8 cellular contexts compared by ENCODE assay signal in the genomic region with DNA sequence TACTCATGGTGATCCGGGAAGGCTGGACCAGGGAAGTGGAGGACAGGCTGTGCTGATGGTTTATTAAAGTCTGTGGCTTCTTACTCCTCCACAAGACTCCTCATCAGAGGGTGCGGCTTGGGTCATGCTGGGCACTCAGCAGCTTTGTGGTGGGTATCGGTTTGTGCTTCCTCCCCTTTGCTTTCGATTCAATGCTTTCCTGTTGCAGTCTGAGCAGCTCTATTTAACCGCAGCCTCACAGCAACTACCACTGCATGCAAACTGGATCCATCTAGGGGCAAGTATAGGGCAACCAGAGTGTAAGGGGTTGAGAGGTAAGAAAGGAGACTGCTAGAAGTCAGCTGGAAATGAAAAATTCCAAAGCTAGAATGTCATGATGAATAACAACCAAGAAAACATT.
DNase-seq lines count a peak whose midpoint lies in the region; ATAC-seq and TF ChIP-seq lines count a peak whose summit lies in the region.
"Not testable (repeated sequence)": the region's sequence is repeated elsewhere in the genome, so short reads cannot be mapped to it uniquely, and the experiment has no call there.

No MANE protein-coding gene starts in this region.

- H3K4me1 Mint-ChIP-seq in T-helper 17 cell = not testable (repeated sequence)

- TF ChIP-seq CTCF in heart left ventricle (IDR thresholded peaks at IDR 0.05) = not testable (repeated sequence)

- WGBS in heart left ventricle, 4 donors = no CpG with 5 or more reads among the region's 5 CpGs

- not testable (repeated sequence) for H3K4me3 Mint-ChIP-seq in T-helper 17 cell

- not testable (repeated sequence) for H3K36me3 ChIP-seq in heart left ventricle

- H3K36me3 Mint-ChIP-seq in T-helper 17 cell (ENCODE audit: low read depth) = not testable (repeated sequence)

- DNase-seq in T-helper 17 cell; heart left ventricle; sciatic nerve (ENCODE audit: low spot score): not testable (repeated sequence)

- H3K27ac Mint-ChIP-seq in T-helper 17 cell = not testable (repeated sequence)

- not testable (repeated sequence) for H3K9me3 ChIP-seq in T-helper 17 cell (ENCODE audit: control insufficient read depth, low read length, poor library complexity, severe bottlenecking); heart left ventricle

- not testable (repeated sequence) for H3K27ac ChIP-seq in heart left ventricle

- not testable (repeated sequence) for TF ChIP-seq POLR2A in heart left ventricle (IDR thresholded peaks at IDR 0.05)

- not testable (repeated sequence) for H3K27me3 ChIP-seq in heart left ventricle

- not testable (repeated sequence) for H3K27me3 Mint-ChIP-seq in T-helper 17 cell

- not testable (repeated sequence) for H3K4me1 ChIP-seq in heart left ventricle

- H3K4me3 ChIP-seq in heart left ventricle = not testable (repeated sequence)

- intact Hi-C loops in heart left ventricle (cut with DNase I); sciatic nerve (cut with DNase I): not testable (repeated sequence)

- peak; percentile 85 for ATAC-seq in GM18499 (IDR thresholded peaks at IDR 0.05; ENCODE audit: insufficient read depth, unreplicated experiment)
- peak; percentile 93 for ATAC-seq in GM19328 (IDR thresholded peaks at IDR 0.05; ENCODE audit: unreplicated experiment)
- peak; percentile 95 for ATAC-seq in GM21576 (IDR thresholded peaks at IDR 0.05; ENCODE audit: unreplicated experiment)
- peak; percentile 97 for ATAC-seq in HG02885 (IDR thresholded peaks at IDR 0.05; ENCODE audit: poor library complexity, unreplicated experiment)
- peak; percentile 92 for ATAC-seq in HG03280 (IDR thresholded peaks at IDR 0.05; ENCODE audit: unreplicated experiment)
- peak; percentile 97 for ATAC-seq in T-helper 17 cell
- ATAC-seq in heart left ventricle = peak; percentile 67 to 74 (median 68)
- peak; percentile 68 for ATAC-seq in sciatic nerve
